In genomic region chr17:83196088-83196765, GRCh38 we compare ENCODE assay signal across 12 cellular contexts.
DNase-seq lines count a peak whose midpoint lies in the region; ATAC-seq and TF ChIP-seq lines count a peak whose summit lies in the region.
"Had no signal": no experiment of that assay in that cellular context is flagged by ENCODE, and none has a peak within 500 bp of the region (broad histone marks: within the 10 kb centered on the region; RNA-seq: fewer than 3 reads in every experiment).

No MANE protein-coding gene starts in this region.

- CTCF ChIA-PET in activated CD4-positive, alpha-beta T cell treated with anti-CD3 and anti-CD28 coated beads for 36 hours (lab: Charles Lee), result interaction anchor here (0.6 kb wide), 1 partner anchor 406 kb away, joined by 3 read pairs; no protein-coding TSS in a partner anchor

- H3K27ac ChIP-seq in ascending aorta, result peak overlapping the region; percentile 78 to 88

- ATAC-seq in activated CD4-positive, alpha-beta T cell treated with anti-CD3 and anti-CD28 coated beads for 36 hours, result no peak
- ATAC-seq in left cardiac atrium (no peak), GM18858 (IDR thresholded peaks at IDR 0.05; ENCODE audit: unreplicated experiment) (no peak), GM18505 (IDR thresholded peaks at IDR 0.05; ENCODE audit: unreplicated experiment) (no peak)
- ATAC-seq: HCT116 had no signal

- DNase-seq in activated CD4-positive, alpha-beta T cell treated with anti-CD3 and anti-CD28 coated beads for 36 hours, result peak; percentile 3
- no peak for DNase-seq in activated CD4-positive, alpha-beta T cell treated with anti-CD3 and anti-CD28 coated beads, Interleukin-2, amount 50 U/mL, for 48 hours
- DNase-seq in ascending aorta (ENCODE audit: low spot score in 2 of 2) (peak in 1 of 2 donors; percentile 7), left cardiac atrium (peak; percentile 52), DMS153 (lab: John Stamatoyannopoulos, UW) (no peak)
- DNase-seq in stimulated activated CD8-positive, alpha-beta memory T cell treated with anti-CD3 and anti-CD28 coated beads, Interleukin-4, amount 100 ng/mL, for 48 hours, result peak; percentile 25
- DNase-seq: NCI-H1092 had no signal

- H3K4me3 Mint-ChIP-seq in activated CD4-positive, alpha-beta T cell treated with anti-CD3 and anti-CD28 coated beads for 36 hours, result no peak overlapping the region
- H3K4me3 Mint-ChIP-seq: activated naive CD4-positive, alpha-beta T cell treated with anti-CD3 and anti-CD28 coated beads, Interleukin-2, amount 50 U/mL, for 24 hours had no signal

- no peak overlapping the region for H3K27ac Mint-ChIP-seq in activated CD4-positive, alpha-beta T cell treated with anti-CD3 and anti-CD28 coated beads for 36 hours
- H3K27ac Mint-ChIP-seq: activated naive CD4-positive, alpha-beta T cell treated with anti-CD3 and anti-CD28 coated beads, Interleukin-2, amount 50 U/mL, for 24 hours had no signal

- H3K9me3 Mint-ChIP-seq in activated CD4-positive, alpha-beta T cell treated with anti-CD3 and anti-CD28 coated beads for 36 hours (ENCODE audit: low read depth), result no peaks in the 10 kb centered on the region
- H3K9me3 Mint-ChIP-seq: activated naive CD4-positive, alpha-beta T cell treated with anti-CD3 and anti-CD28 coated beads, Interleukin-2, amount 50 U/mL, for 24 hours had no signal

- H3K4me3 ChIP-seq in ascending aorta, result peak overlapping the region in 1 of 2 donors; percentile 42
- H3K4me3 ChIP-seq: ovary had no signal

- no peak for TF ChIP-seq POLR2A in GM18505 (IDR thresholded peaks at IDR 0.05; ENCODE audit: borderline replicate concordance, extremely low read depth, insufficient read depth, insufficient read length)

- intact Hi-C loops in activated CD4-positive, alpha-beta T cell treated with anti-CD3 and anti-CD28 coated beads for 36 hours (cut with DNase I, micrococcal nuclease), result no loop called here
- intact Hi-C loops in ascending aorta (cut with DNase I), result no loop called here
- intact Hi-C loops in left cardiac atrium (cut with DNase I), result no loop called here

- no peaks in the 10 kb centered on the region for H3K36me3 ChIP-seq in ascending aorta
- H3K36me3 ChIP-seq: ovary had no signal

- H3K36me3 Mint-ChIP-seq in activated CD4-positive, alpha-beta T cell treated with anti-CD3 and anti-CD28 coated beads for 36 hours (ENCODE audit: low read depth), result no peaks in the 10 kb centered on the region
- H3K36me3 Mint-ChIP-seq: activated naive CD4-positive, alpha-beta T cell treated with anti-CD3 and anti-CD28 coated beads, Interleukin-2, amount 50 U/mL, for 24 hours had no signal

- H3K9me3 ChIP-seq in ascending aorta, result no peaks in the 10 kb centered on the region
- H3K9me3 ChIP-seq: ovary had no signal

- peaks cover under 1% of the 10 kb centered on the region for H3K27me3 Mint-ChIP-seq in activated CD4-positive, alpha-beta T cell treated with anti-CD3 and anti-CD28 coated beads for 36 hours
- H3K27me3 Mint-ChIP-seq: activated naive CD4-positive, alpha-beta T cell treated with anti-CD3 and anti-CD28 coated beads, Interleukin-2, amount 50 U/mL, for 24 hours had no signal

- no peaks in the 10 kb centered on the region for H3K27me3 ChIP-seq in ascending aorta
- H3K27me3 ChIP-seq: ovary had no signal

- peaks cover 40% of the 10 kb centered on the region for H3K4me1 Mint-ChIP-seq in activated CD4-positive, alpha-beta T cell treated with anti-CD3 and anti-CD28 coated beads for 36 hours

- peaks cover 29 to 56% of the 10 kb centered on the region in 2 donors for H3K4me1 ChIP-seq in ascending aorta

- no peak for TF ChIP-seq CTCF in ascending aorta (IDR thresholded peaks at IDR 0.05)

- POLR2A ChIA-PET in activated CD4-positive, alpha-beta T cell treated with anti-CD3 and anti-CD28 coated beads for 36 hours (lab: Charles Lee), result no interaction called here

Comparison
In these comparisons a context has a peak if more than half of its experiments do, and no peak if none do; other contexts are left out.
1. DNase-seq: peak in activated CD4-positive, alpha-beta T cell treated with anti-CD3 and anti-CD28 coated beads for 36 hours (single experiment), left cardiac atrium (single experiment) and stimulated activated CD8-positive, alpha-beta memory T cell treated with anti-CD3 and anti-CD28 coated beads, Interleukin-4, amount 100 ng/mL, for 48 hours (single experiment); none in activated CD4-positive, alpha-beta T cell treated with anti-CD3 and anti-CD28 coated beads, Interleukin-2, amount 50 U/mL, for 48 hours (0 of 2) and DMS153 (single experiment).